ENCODE assay signal across 15 cellular contexts in the genomic region with DNA sequence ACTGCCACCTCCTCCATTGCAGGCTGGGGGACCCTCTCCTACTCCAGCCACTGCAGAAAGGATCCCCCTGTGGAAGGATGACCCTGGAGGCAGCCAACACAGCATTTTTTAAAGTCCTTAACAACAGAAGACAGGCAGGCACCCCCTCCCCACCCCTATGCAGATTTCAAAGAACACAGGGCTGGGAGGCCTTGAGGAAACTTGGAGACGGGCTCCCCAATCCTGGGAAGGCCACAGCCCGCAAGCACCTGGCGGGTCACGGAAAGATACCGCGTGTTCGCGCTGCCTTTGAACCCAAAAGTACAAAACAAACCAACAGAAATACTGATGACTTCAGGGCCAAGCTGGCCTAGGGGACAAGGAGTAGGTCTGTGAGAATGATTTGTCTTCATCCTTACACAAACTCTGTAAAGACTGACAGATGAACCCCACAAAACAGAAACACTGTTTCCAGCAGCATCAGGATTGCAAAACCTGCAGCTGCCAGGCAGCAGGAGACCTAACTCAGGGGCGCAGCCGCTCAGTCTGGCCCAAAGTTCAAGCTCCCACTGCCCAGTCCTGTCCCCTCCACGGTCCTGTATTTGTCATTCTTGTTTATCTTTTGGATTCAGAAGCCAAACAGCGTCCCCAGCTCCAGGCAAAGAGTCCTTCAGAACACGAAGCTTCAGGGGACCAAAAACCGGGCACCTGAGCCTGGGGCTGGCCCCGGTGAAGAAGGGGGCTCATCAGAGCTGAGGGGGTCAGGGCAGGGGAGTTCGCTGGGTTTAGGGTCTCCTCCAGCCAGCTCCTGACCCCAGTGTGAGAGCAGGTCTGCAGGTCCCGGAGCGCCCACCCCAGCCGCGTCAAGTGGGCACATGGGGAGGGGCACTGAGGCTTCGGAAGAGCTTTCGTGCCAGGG. TPM values are rescaled to one million over a fixed set of nuclear protein-coding genes. Genes with fewer than 3 reads are reported as not detected.
DNase-seq lines count a peak whose midpoint lies in the region; ATAC-seq and TF ChIP-seq lines count a peak whose summit lies in the region.
"Had no signal": no experiment of that assay in that cellular context is flagged by ENCODE, and none has a peak within 500 bp of the region (broad histone marks: within the 10 kb centered on the region; RNA-seq: fewer than 3 reads in every experiment).

No MANE protein-coding gene starts in this region.

- intact Hi-C loops in right lobe of liver (cut with DNase I) = loop anchor here in 1 of 2 donors (10.0 kb wide), 1 partner anchor 94 kb away; no protein-coding TSS in a partner anchor

- H3K9me3 ChIP-seq in NT2/D1 (ENCODE audit: insufficient read depth, low read length) (no peaks in the 10 kb centered on the region), right lobe of liver (no peaks in the 10 kb centered on the region)
- H3K9me3 ChIP-seq: MG63 had no signal

- no peak for TF ChIP-seq CTCF in brain (conservative IDR thresholded peaks at IDR 0.05)
- TF ChIP-seq CTCF in right lobe of liver (IDR thresholded peaks at IDR 0.05) = no peak
- no peak for TF ChIP-seq CTCF in GM20000 (IDR thresholded peaks at IDR 0.05; ENCODE audit: extremely low read depth, missing control alignments)

- H3K9ac ChIP-seq in NT2/D1 (ENCODE audit: insufficient read length, low read depth) = peak overlapping the region; percentile 3

- peak; percentile 49 to 66 (median 60) for ATAC-seq in right lobe of liver
- ATAC-seq in stimulated activated memory B cell treated with anti-CD40 and anti-IgM and Interleukin-4, amounts not matched to agents 10 μg/mL and 1 μg/mL and 100 μg/mL, for 72 hours = no peak
- ATAC-seq in GM21447 (IDR thresholded peaks at IDR 0.05; ENCODE audit: unreplicated experiment) = no peak
- no peak for ATAC-seq in activated T-cell treated with anti-CD3 and anti-CD28 coated beads, Interleukin-2, amount 50 U/mL, for 4 hours
- ATAC-seq: stimulated activated effector memory CD8-positive, alpha-beta T cell treated with anti-CD3 and anti-CD28 coated beads, Interleukin-12 subunit alpha, Interleukin-12 subunit beta, amount 100 ng/mL, for 72 hours had no signal

- no peaks in the 10 kb centered on the region for H3K9me3 Mint-ChIP-seq in brain
- no peaks in the 10 kb centered on the region for H3K9me3 Mint-ChIP-seq in stimulated activated memory B cell treated with anti-CD40 and anti-IgM and Interleukin-4, amounts not matched to agents 10 μg/mL and 1 μg/mL and 100 μg/mL, for 72 hours
- no peaks in the 10 kb centered on the region for H3K9me3 Mint-ChIP-seq in activated T-cell treated with anti-CD3 and anti-CD28 coated beads, Interleukin-2, amount 50 U/mL, for 4 hours
- H3K9me3 Mint-ChIP-seq: activated CD4-positive, alpha-beta T cell treated with anti-CD3 and anti-CD28 coated beads, Interleukin-2, amount 10 ng/mL, durations not matched to agents 24 days and 14 days; activated T-cell treated with anti-CD3 and anti-CD28 coated beads, Interleukin-2, amount 50 U/mL, for 24 hours; stimulated activated effector memory CD8-positive, alpha-beta T cell treated with anti-CD3 and anti-CD28 coated beads, Interleukin-12 subunit alpha, Interleukin-12 subunit beta, amount 100 ng/mL, for 72 hours; T-helper 2 cell treated with Interferon-gamma antibody and Interleukin-4, amounts not matched to agents 5 μg/mL and 100 μg/mL, for 36 hours had no signal

- H3K27me3 ChIP-seq in NT2/D1 (ENCODE audit: insufficient read depth, insufficient read length) (no peaks in the 10 kb centered on the region), right lobe of liver (no peaks in the 10 kb centered on the region)
- H3K27me3 ChIP-seq: MG63 had no signal

- peaks cover 35% of the 10 kb centered on the region for H3K36me3 ChIP-seq in NT2/D1 (ENCODE audit: insufficient read depth, insufficient read length, low read length)
- no peaks in the 10 kb centered on the region for H3K36me3 ChIP-seq in right lobe of liver
- H3K36me3 ChIP-seq: MG63 had no signal

- 29% methylated on average over 8 of the region's 22 CpGs for WGBS in right lobe of liver (ENCODE audit: insufficient coverage, low coverage, low lambda C conversion rate, missing lambda C conversion rate)

- no peak for TF ChIP-seq POLR2A in right lobe of liver (IDR thresholded peaks at IDR 0.05)

- peaks cover 52% of the 10 kb centered on the region for H3K4me1 ChIP-seq in NT2/D1 (ENCODE audit: insufficient read depth, insufficient read length)
- H3K4me1 ChIP-seq in right lobe of liver = peaks cover 0 to 72% (median 32%) of the 10 kb centered on the region in 4 donors

- DNase-seq in NT2/D1 (ENCODE audit: low read depth, low spot score) = no peak
- peak; percentile 67 to 85 (median 82) for DNase-seq in right lobe of liver
- no peak for DNase-seq in activated T-cell treated with anti-CD3 and anti-CD28 coated beads, Interleukin-2, amount 50 U/mL, for 4 hours
- DNase-seq in GM20000 (ENCODE audit: low spot score) = no peak
- DNase-seq in NCI-H524 (lab: John Stamatoyannopoulos, UW) = no peak
- DNase-seq: activated CD4-positive, alpha-beta T cell treated with anti-CD3 and anti-CD28 coated beads, Interleukin-2, amount 10 ng/mL, durations not matched to agents 24 days and 14 days; activated T-cell treated with anti-CD3 and anti-CD28 coated beads, Interleukin-2, amount 50 U/mL, for 24 hours; cortex of kidney; DMS53; MG63 had no signal

- H3K4me3 Mint-ChIP-seq in brain = no peak overlapping the region
- peak overlapping the region; percentile 67 for H3K4me3 Mint-ChIP-seq in stimulated activated memory B cell treated with anti-CD40 and anti-IgM and Interleukin-4, amounts not matched to agents 10 μg/mL and 1 μg/mL and 100 μg/mL, for 72 hours
- H3K4me3 Mint-ChIP-seq in activated T-cell treated with anti-CD3 and anti-CD28 coated beads, Interleukin-2, amount 50 U/mL, for 4 hours = no peak overlapping the region
- H3K4me3 Mint-ChIP-seq: activated CD4-positive, alpha-beta T cell treated with anti-CD3 and anti-CD28 coated beads, Interleukin-2, amount 10 ng/mL, durations not matched to agents 24 days and 14 days; activated T-cell treated with anti-CD3 and anti-CD28 coated beads, Interleukin-2, amount 50 U/mL, for 24 hours; stimulated activated effector memory CD8-positive, alpha-beta T cell treated with anti-CD3 and anti-CD28 coated beads, Interleukin-12 subunit alpha, Interleukin-12 subunit beta, amount 100 ng/mL, for 72 hours; T-helper 2 cell treated with Interferon-gamma antibody and Interleukin-4, amounts not matched to agents 5 μg/mL and 100 μg/mL, for 36 hours had no signal

- H3K36me3 Mint-ChIP-seq in brain = no peaks in the 10 kb centered on the region
- peaks cover 9% of the 10 kb centered on the region for H3K36me3 Mint-ChIP-seq in stimulated activated memory B cell treated with anti-CD40 and anti-IgM and Interleukin-4, amounts not matched to agents 10 μg/mL and 1 μg/mL and 100 μg/mL, for 72 hours
- H3K36me3 Mint-ChIP-seq in activated T-cell treated with anti-CD3 and anti-CD28 coated beads, Interleukin-2, amount 50 U/mL, for 4 hours (ENCODE audit: insufficient read depth) = no peaks in the 10 kb centered on the region
- H3K36me3 Mint-ChIP-seq: stimulated activated effector memory CD8-positive, alpha-beta T cell treated with anti-CD3 and anti-CD28 coated beads, Interleukin-12 subunit alpha, Interleukin-12 subunit beta, amount 100 ng/mL, for 72 hours had no signal

- H3K27ac ChIP-seq in right lobe of liver = peak overlapping the region; percentile 70 to 86 (median 80)

- H3K27me3 Mint-ChIP-seq in brain = no peaks in the 10 kb centered on the region
- H3K27me3 Mint-ChIP-seq in stimulated activated memory B cell treated with anti-CD40 and anti-IgM and Interleukin-4, amounts not matched to agents 10 μg/mL and 1 μg/mL and 100 μg/mL, for 72 hours = no peaks in the 10 kb centered on the region
- no peaks in the 10 kb centered on the region for H3K27me3 Mint-ChIP-seq in activated T-cell treated with anti-CD3 and anti-CD28 coated beads, Interleukin-2, amount 50 U/mL, for 4 hours (ENCODE audit: low read depth)
- H3K27me3 Mint-ChIP-seq: activated CD4-positive, alpha-beta T cell treated with anti-CD3 and anti-CD28 coated beads, Interleukin-2, amount 10 ng/mL, durations not matched to agents 24 days and 14 days; activated T-cell treated with anti-CD3 and anti-CD28 coated beads, Interleukin-2, amount 50 U/mL, for 24 hours had no signal

- H3K4me3 ChIP-seq in NT2/D1 (ENCODE audit: insufficient read length, low read depth) = no peak overlapping the region
- H3K4me3 ChIP-seq in right lobe of liver = peak overlapping the region in 2 of 3 donors; percentile 39
- H3K4me3 ChIP-seq: MG63 had no signal

- H3K27ac Mint-ChIP-seq in brain = peak overlapping the region in 4 of 5 experiments; percentile 29 to 71 (median 57)
- H3K27ac Mint-ChIP-seq in stimulated activated memory B cell treated with anti-CD40 and anti-IgM and Interleukin-4, amounts not matched to agents 10 μg/mL and 1 μg/mL and 100 μg/mL, for 72 hours = peak overlapping the region; percentile 68
- H3K27ac Mint-ChIP-seq: activated CD4-positive, alpha-beta T cell treated with anti-CD3 and anti-CD28 coated beads, Interleukin-2, amount 10 ng/mL, durations not matched to agents 24 days and 14 days; activated T-cell treated with anti-CD3 and anti-CD28 coated beads, Interleukin-2, amount 50 U/mL, for 24 hours; stimulated activated effector memory CD8-positive, alpha-beta T cell treated with anti-CD3 and anti-CD28 coated beads, Interleukin-12 subunit alpha, Interleukin-12 subunit beta, amount 100 ng/mL, for 72 hours; T-helper 2 cell treated with Interferon-gamma antibody and Interleukin-4, amounts not matched to agents 5 μg/mL and 100 μg/mL, for 36 hours had no signal

- H3K4me1 Mint-ChIP-seq in brain = peaks cover 78% of the 10 kb centered on the region
- H3K4me1 Mint-ChIP-seq in stimulated activated memory B cell treated with anti-CD40 and anti-IgM and Interleukin-4, amounts not matched to agents 10 μg/mL and 1 μg/mL and 100 μg/mL, for 72 hours = peaks cover 87% of the 10 kb centered on the region
- H3K4me1 Mint-ChIP-seq in activated T-cell treated with anti-CD3 and anti-CD28 coated beads, Interleukin-2, amount 50 U/mL, for 4 hours (ENCODE audit: low read depth) = no peaks in the 10 kb centered on the region
- H3K4me1 Mint-ChIP-seq: activated CD4-positive, alpha-beta T cell treated with anti-CD3 and anti-CD28 coated beads, Interleukin-2, amount 10 ng/mL, durations not matched to agents 24 days and 14 days had no signal

RNA-seq across cellular contexts. Expression of a gene that starts 13.6 kb away (rescaled TPM):
- 80.6 TPM for polyA plus RNA-seq in brain (ENCODE audit: insufficient read depth, low read depth, low replicate concordance)
- total RNA-seq in right lobe of liver = 10 to 100 TPM; 30.1 to 44.3 (median 34.9) TPM
- 1 to 10 TPM; 2.7 to 3.7 (median 3.2) TPM for total RNA-seq in activated T-cell treated with anti-CD3 and anti-CD28 coated beads, Interleukin-2, amount 50 U/mL, for 4 hours

RNA-seq across cellular contexts. Expression of a gene that starts 46.8 kb away (rescaled TPM):
- 49.4 TPM for polyA plus RNA-seq in brain (ENCODE audit: insufficient read depth, low read depth, low replicate concordance)
- total RNA-seq in right lobe of liver = 1 to 10 TPM; 3.2 to 8.1 (median 5.9) TPM
- total RNA-seq in activated T-cell treated with anti-CD3 and anti-CD28 coated beads, Interleukin-2, amount 50 U/mL, for 4 hours = 10 to 100 TPM; 11.9 to 15.5 (median 13.9) TPM

Comparison
In these comparisons a context has a peak if more than half of its experiments do, and no peak if none do; other contexts are left out.
1. DNase-seq: peak in right lobe of liver (3 of 3); none in NT2/D1 (single experiment), activated T-cell treated with anti-CD3 and anti-CD28 coated beads, Interleukin-2, amount 50 U/mL, for 4 hours (single experiment), GM20000 (single experiment) and NCI-H524 (0 of 2).
2. ATAC-seq: peak in right lobe of liver (4 of 4); none in stimulated activated memory B cell treated with anti-CD40 and anti-IgM and Interleukin-4, amounts not matched to agents 10 μg/mL and 1 μg/mL and 100 μg/mL, for 72 hours (single experiment), GM21447 (single experiment) and activated T-cell treated with anti-CD3 and anti-CD28 coated beads, Interleukin-2, amount 50 U/mL, for 4 hours (0 of 2).
3. RNA of a gene that starts 13.6 kb away (total RNA-seq): 30.1 to 44.3 TPM in right lobe of liver; 2.7 to 3.7 TPM in activated T-cell treated with anti-CD3 and anti-CD28 coated beads, Interleukin-2, amount 50 U/mL, for 4 hours; every median in the first group is over 4 times any median in the second.